ENCODE assay signal across 1 cellular context in the genomic region with DNA sequence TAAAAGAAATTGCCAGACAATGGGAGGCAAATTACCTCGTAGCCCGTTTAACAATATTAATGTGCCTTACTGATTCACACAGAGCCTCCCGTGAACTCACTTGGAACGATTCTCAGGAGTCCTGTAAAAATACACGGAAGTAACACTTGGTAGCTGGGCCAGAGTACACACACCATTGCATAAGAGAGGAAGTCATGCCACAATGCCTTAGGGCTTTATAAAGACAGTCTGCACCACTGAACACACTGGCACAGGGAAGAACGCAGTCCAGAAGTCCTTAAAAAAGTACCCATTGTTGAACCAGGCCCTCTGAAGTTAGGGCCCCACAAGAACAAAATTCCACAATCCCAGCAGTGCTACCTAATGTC.
A peak's percentile ranks its signal among the peaks of the same experiment; 100 is the strongest.
TF ChIP-seq lines count a peak whose summit lies in the region.

No MANE protein-coding gene starts in this region.

TF ChIP-seq in HepG2, 621 proteins besides CTCF, POLR2A, EP300 and RAD21 (continued from another document and continues in another):
- TF ChIP-seq, protein P1, sequence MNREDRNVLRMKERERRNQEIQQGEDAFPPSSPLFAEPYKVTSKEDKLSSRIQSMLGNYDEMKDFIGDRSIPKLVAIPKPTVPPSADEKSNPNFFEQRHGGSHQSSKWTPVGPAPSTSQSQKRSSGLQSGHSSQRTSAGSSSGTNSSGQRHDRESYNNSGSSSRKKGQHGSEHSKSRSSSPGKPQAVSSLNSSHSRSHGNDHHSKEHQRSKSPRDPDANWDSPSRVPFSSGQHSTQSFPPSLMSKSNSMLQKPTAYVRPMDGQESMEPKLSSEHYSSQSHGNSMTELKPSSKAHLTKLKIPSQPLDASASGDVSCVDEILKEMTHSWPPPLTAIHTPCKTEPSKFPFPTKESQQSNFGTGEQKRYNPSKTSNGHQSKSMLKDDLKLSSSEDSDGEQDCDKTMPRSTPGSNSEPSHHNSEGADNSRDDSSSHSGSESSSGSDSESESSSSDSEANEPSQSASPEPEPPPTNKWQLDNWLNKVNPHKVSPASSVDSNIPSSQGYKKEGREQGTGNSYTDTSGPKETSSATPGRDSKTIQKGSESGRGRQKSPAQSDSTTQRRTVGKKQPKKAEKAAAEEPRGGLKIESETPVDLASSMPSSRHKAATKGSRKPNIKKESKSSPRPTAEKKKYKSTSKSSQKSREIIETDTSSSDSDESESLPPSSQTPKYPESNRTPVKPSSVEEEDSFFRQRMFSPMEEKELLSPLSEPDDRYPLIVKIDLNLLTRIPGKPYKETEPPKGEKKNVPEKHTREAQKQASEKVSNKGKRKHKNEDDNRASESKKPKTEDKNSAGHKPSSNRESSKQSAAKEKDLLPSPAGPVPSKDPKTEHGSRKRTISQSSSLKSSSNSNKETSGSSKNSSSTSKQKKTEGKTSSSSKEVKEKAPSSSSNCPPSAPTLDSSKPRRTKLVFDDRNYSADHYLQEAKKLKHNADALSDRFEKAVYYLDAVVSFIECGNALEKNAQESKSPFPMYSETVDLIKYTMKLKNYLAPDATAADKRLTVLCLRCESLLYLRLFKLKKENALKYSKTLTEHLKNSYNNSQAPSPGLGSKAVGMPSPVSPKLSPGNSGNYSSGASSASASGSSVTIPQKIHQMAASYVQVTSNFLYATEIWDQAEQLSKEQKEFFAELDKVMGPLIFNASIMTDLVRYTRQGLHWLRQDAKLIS (CRISPR knock-in tag; IDR thresholded peaks at IDR 0.05): no peak
- no peak for TF ChIP-seq ZNF326 (CRISPR knock-in tag; IDR thresholded peaks at IDR 0.05; ENCODE audit: borderline replicate concordance)
- TF ChIP-seq PHF20 (CRISPR knock-in tag; IDR thresholded peaks at IDR 0.05): peak; percentile 59; the same call in 1 of the 2 replicates
- TF ChIP-seq ZNF558 (CRISPR knock-in tag; IDR thresholded peaks at IDR 0.05; ENCODE audit: borderline replicate concordance): no peak
- TF ChIP-seq, protein P2, sequence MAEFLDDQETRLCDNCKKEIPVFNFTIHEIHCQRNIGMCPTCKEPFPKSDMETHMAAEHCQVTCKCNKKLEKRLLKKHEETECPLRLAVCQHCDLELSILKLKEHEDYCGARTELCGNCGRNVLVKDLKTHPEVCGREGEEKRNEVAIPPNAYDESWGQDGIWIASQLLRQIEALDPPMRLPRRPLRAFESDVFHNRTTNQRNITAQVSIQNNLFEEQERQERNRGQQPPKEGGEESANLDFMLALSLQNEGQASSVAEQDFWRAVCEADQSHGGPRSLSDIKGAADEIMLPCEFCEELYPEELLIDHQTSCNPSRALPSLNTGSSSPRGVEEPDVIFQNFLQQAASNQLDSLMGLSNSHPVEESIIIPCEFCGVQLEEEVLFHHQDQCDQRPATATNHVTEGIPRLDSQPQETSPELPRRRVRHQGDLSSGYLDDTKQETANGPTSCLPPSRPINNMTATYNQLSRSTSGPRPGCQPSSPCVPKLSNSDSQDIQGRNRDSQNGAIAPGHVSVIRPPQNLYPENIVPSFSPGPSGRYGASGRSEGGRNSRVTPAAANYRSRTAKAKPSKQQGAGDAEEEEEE (CRISPR knock-in tag; IDR thresholded peaks at IDR 0.05; ENCODE audit: borderline replicate concordance): no peak
- TF ChIP-seq ZNF432 (CRISPR knock-in tag; IDR thresholded peaks at IDR 0.05; ENCODE audit: borderline replicate concordance): no peak
- TF ChIP-seq YEATS4 (CRISPR knock-in tag; IDR thresholded peaks at IDR 0.05; ENCODE audit: borderline replicate concordance): peak; percentile 52; the same call in 1 of the 2 replicates
- TF ChIP-seq ATF7 (IDR thresholded peaks at IDR 0.05): no peak
- TF ChIP-seq ATF7 (CRISPR knock-in tag; IDR thresholded peaks at IDR 0.05): no peak; the same call in 1 of the 2 replicates
- TF ChIP-seq ZNF562 (CRISPR knock-in tag; IDR thresholded peaks at IDR 0.05; ENCODE audit: borderline replicate concordance): no peak
- TF ChIP-seq TRIM24 (CRISPR knock-in tag; IDR thresholded peaks at IDR 0.05): no peak
- no peak for TF ChIP-seq MATR3 (CRISPR knock-in tag; IDR thresholded peaks at IDR 0.05)
- TF ChIP-seq POGZ (CRISPR knock-in tag; IDR thresholded peaks at IDR 0.05): peak; percentile 84
- TF ChIP-seq PCBP1 (IDR thresholded peaks at IDR 0.05; ENCODE audit: borderline replicate concordance, low read depth, low read length): no peak
- no peak for TF ChIP-seq MAFK (conservative IDR thresholded peaks at IDR 0.05 in 1 of 2, IDR thresholded peaks at IDR 0.05 in 1 of 2; ENCODE audit: low read length in 2 of 2)
- no peak for TF ChIP-seq EHMT2 (IDR thresholded peaks at IDR 0.05; ENCODE audit: borderline replicate concordance, low read depth, low read length)
- no peak for TF ChIP-seq DMTF1 (CRISPR knock-in tag; IDR thresholded peaks at IDR 0.05)
- TF ChIP-seq ZNF318 (CRISPR knock-in tag; IDR thresholded peaks at IDR 0.05): no peak
- TF ChIP-seq, protein P3, sequence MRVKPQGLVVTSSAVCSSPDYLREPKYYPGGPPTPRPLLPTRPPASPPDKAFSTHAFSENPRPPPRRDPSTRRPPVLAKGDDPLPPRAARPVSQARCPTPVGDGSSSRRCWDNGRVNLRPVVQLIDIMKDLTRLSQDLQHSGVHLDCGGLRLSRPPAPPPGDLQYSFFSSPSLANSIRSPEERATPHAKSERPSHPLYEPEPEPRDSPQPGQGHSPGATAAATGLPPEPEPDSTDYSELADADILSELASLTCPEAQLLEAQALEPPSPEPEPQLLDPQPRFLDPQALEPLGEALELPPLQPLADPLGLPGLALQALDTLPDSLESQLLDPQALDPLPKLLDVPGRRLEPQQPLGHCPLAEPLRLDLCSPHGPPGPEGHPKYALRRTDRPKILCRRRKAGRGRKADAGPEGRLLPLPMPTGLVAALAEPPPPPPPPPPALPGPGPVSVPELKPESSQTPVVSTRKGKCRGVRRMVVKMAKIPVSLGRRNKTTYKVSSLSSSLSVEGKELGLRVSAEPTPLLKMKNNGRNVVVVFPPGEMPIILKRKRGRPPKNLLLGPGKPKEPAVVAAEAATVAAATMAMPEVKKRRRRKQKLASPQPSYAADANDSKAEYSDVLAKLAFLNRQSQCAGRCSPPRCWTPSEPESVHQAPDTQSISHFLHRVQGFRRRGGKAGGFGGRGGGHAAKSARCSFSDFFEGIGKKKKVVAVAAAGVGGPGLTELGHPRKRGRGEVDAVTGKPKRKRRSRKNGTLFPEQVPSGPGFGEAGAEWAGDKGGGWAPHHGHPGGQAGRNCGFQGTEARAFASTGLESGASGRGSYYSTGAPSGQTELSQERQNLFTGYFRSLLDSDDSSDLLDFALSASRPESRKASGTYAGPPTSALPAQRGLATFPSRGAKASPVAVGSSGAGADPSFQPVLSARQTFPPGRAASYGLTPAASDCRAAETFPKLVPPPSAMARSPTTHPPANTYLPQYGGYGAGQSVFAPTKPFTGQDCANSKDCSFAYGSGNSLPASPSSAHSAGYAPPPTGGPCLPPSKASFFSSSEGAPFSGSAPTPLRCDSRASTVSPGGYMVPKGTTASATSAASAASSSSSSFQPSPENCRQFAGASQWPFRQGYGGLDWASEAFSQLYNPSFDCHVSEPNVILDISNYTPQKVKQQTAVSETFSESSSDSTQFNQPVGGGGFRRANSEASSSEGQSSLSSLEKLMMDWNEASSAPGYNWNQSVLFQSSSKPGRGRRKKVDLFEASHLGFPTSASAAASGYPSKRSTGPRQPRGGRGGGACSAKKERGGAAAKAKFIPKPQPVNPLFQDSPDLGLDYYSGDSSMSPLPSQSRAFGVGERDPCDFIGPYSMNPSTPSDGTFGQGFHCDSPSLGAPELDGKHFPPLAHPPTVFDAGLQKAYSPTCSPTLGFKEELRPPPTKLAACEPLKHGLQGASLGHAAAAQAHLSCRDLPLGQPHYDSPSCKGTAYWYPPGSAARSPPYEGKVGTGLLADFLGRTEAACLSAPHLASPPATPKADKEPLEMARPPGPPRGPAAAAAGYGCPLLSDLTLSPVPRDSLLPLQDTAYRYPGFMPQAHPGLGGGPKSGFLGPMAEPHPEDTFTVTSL (CRISPR knock-in tag; IDR thresholded peaks at IDR 0.05; ENCODE audit: borderline replicate concordance): peak; percentile 86
- no peak for TF ChIP-seq ZBTB7A (CRISPR knock-in tag; IDR thresholded peaks at IDR 0.05)
- no peak for TF ChIP-seq MED8 (CRISPR knock-in tag; IDR thresholded peaks at IDR 0.05; ENCODE audit: insufficient replicate concordance)
